Comparison of ENCODE assay signal across 8 cellular contexts in the genomic region with DNA sequence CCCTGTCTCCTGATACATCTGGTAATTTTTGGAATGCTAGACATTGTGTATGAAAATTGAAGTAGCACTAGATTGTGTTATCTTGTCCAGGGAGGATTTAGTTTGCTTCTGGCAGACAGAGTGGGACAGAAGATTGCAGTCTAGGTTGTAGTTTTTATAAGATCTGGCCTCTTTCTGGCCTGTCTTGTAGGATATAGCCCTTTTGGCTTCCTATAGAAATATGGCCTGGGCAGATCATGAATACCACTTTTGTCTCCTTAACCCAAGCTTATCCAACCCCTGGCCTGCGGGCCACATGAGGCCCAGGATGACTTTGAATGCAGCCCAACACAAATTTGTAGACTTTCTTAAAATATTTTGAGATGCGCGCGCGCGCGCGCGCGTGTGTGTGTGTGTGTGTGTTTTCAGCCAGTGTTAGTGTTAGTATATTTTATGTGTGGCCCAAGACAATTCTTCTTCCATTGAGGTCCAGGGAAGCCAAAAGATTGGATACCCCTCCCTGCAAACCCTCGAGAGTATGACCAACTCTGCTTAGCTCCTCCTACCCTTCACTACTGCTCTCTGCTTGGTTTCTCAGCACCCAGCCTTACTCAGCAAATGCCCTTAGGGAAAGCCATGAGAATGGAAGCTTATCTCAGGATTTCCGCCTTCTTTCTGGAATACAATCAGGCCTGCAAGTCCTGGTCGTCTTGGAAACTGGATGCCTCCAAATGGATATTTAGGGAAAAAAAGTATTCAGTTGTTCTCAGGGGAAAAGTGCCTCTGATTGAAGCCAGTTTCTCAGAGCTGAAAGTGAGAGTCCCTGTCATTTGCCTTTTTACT. TPM values are rescaled to one million over a fixed set of nuclear protein-coding genes. Genes with fewer than 3 reads are reported as not detected.
DNase-seq lines count a peak whose midpoint lies in the region; ATAC-seq, FAIRE-seq and TF ChIP-seq lines count a peak whose summit lies in the region.

No MANE protein-coding gene starts in this region.

- SMC1A ChIA-PET in GM12878 (lab: Charles Lee; ENCODE audit: uncharacterized antibody, unreplicated experiment): interaction anchor here (0.8 to 2.0 kb wide), 9 partner anchors 11 to 136 kb away, joined by 3 to 7 read pairs (median 4); no protein-coding TSS in a partner anchor

- peaks cover 93% of the 10 kb centered on the region for H3K79me2 ChIP-seq in GM12878 (ENCODE audit: control insufficient read depth, insufficient read depth, low read length)

- ATAC-seq in GM12878 (peak; percentile 27; the same call in 2 of the 3 replicates), left lobe of liver (peak; percentile 58), GM21528 (IDR thresholded peaks at IDR 0.05; ENCODE audit: low FRiP score, unreplicated experiment) (no peak), GM19463 (IDR thresholded peaks at IDR 0.05; ENCODE audit: unreplicated experiment) (no peak)

- peak; percentile 92 for DNase-seq in EL
- peak; percentile 79 for DNase-seq in HPDE6-E6E7 (ENCODE audit: extremely low spot score)
- no peak for DNase-seq in GM12878 (ENCODE audit: low read depth, low spot score)
- DNase-seq in left lobe of liver (ENCODE audit: low spot score): no peak
- no peak for DNase-seq in activated naive CD4-positive, alpha-beta T cell treated with anti-CD3 and anti-CD28 coated beads for 36 hours
- no peak for DNase-seq in occipital lobe (lab: John Stamatoyannopoulos, UW)

- peaks cover 26% of the 10 kb centered on the region for H3K4me1 Mint-ChIP-seq in activated naive CD4-positive, alpha-beta T cell treated with anti-CD3 and anti-CD28 coated beads for 36 hours (ENCODE audit: low read depth)

- in situ Hi-C loops in GM12878 (cut with MboI): no loop called here

- no peak for TF ChIP-seq EP300 in GM12878 (IDR thresholded peaks at IDR 0.05; ENCODE audit: borderline replicate concordance in 1 of 2, control insufficient read depth in 1 of 2, low read depth in 2 of 2, low read length in 2 of 2)

- RAD21 ChIA-PET in GM12878 (lab: Charles Lee; ENCODE audit: unreplicated experiment): interaction anchor here (0.6 to 4.5 kb wide), 9 partner anchors 12 to 101 kb away, joined by 3 to 19 read pairs (median 3); partner anchors contain the start of gene ANKRD33B

- H3K4me1 ChIP-seq in GM12878 (ENCODE audit: control insufficient read depth, insufficient read depth, low read length): peaks cover 79% of the 10 kb centered on the region

- peaks cover 6% of the 10 kb centered on the region for H3K9me3 Mint-ChIP-seq in activated naive CD4-positive, alpha-beta T cell treated with anti-CD3 and anti-CD28 coated beads for 36 hours

- POLR2A ChIA-PET in GM12878 (lab: Charles Lee): interaction anchor here (0.7 to 1.3 kb wide), 4 partner anchors 10 to 316 kb away, joined by 3 to 4 read pairs (median 4); no protein-coding TSS in a partner anchor

- FAIRE-seq in GM12878 (lab: Jason Lieb, UNC): no peak

- peak overlapping the region; percentile 0; the same call in 1 of the 2 replicates for H3K9ac ChIP-seq in GM12878 (ENCODE audit: control insufficient read depth, insufficient read depth, low read length)

- no peaks in the 10 kb centered on the region for H4K20me1 ChIP-seq in GM12878 (ENCODE audit: control insufficient read depth, insufficient read depth)

- H3K27ac Mint-ChIP-seq in activated naive CD4-positive, alpha-beta T cell treated with anti-CD3 and anti-CD28 coated beads for 36 hours: no peak overlapping the region

- peak overlapping the region; percentile 49; the same call in 1 of the 2 replicates for H3K4me2 ChIP-seq in GM12878 (ENCODE audit: control insufficient read depth, insufficient read depth)

- peaks cover 3% of the 10 kb centered on the region for H3K36me3 Mint-ChIP-seq in activated naive CD4-positive, alpha-beta T cell treated with anti-CD3 and anti-CD28 coated beads for 36 hours (ENCODE audit: low read depth)

- 74% methylated on average over 13 of the region's 13 CpGs for WGBS in GM12878 (ENCODE audit: insufficient coverage, insufficient replicate concordance, low lambda C conversion rate, missing lambda C conversion rate)

- no peak overlapping the region for H3K4me3 Mint-ChIP-seq in activated naive CD4-positive, alpha-beta T cell treated with anti-CD3 and anti-CD28 coated beads for 36 hours

- CTCF ChIA-PET in GM12878 (lab: Yijun Ruan, JAX): interaction anchor here (1.4 to 3.0 kb wide), 3 partner anchors 14 to 37 kb away, joined by 3 to 22 read pairs (median 9); no protein-coding TSS in a partner anchor
- CTCF ChIA-PET in activated naive CD4-positive, alpha-beta T cell treated with anti-CD3 and anti-CD28 coated beads for 36 hours (lab: Charles Lee): interaction anchor here (0.7 to 1.1 kb wide), 3 partner anchors 32 to 566 kb away, joined by 3 read pairs; no protein-coding TSS in a partner anchor

- intact Hi-C loops in GM12878 (cut with micrococcal nuclease; ENCODE audit: unreplicated experiment): no loop called here
- intact Hi-C loops in activated naive CD4-positive, alpha-beta T cell treated with anti-CD3 and anti-CD28 coated beads for 36 hours (cut with micrococcal nuclease): no loop called here

- no peak for TF ChIP-seq RAD21 in GM12878 (IDR thresholded peaks at IDR 0.05; ENCODE audit: insufficient read depth, low read depth, low read length)

- H2AFZ ChIP-seq in GM12878 (ENCODE audit: control insufficient read depth, low read depth, low read length): no peak overlapping the region

- H3K36me3 ChIP-seq in GM12878 (ENCODE audit: control insufficient read depth in 2 of 2, insufficient read depth in 2 of 2, low read length in 1 of 2): peaks cover 3 to 6% of the 10 kb centered on the region in 2 experiments; a peak in 3 of 4 replicates

- H3K9me3 ChIP-seq in GM12878 (replicated peaks; ENCODE audit: control insufficient read depth, insufficient read depth, low read length): no peaks in the 10 kb centered on the region; the same call in 2 of the 3 replicates

- H3K27ac ChIP-seq in GM12878 (ENCODE audit: control insufficient read depth, insufficient read depth): peak overlapping the region; percentile 28

- no peak for TF ChIP-seq CTCF in GM12878 (IDR thresholded peaks at IDR 0.05 in 2 of 3, conservative IDR thresholded peaks at IDR 0.05 in 1 of 3; ENCODE audit: control insufficient read depth in 2 of 3, extremely low read depth in 1 of 3, insufficient read depth in 1 of 3, low read depth in 3 of 3, low read length in 3 of 3)

- peaks cover 36% of the 10 kb centered on the region for H3K27me3 Mint-ChIP-seq in activated naive CD4-positive, alpha-beta T cell treated with anti-CD3 and anti-CD28 coated beads for 36 hours (ENCODE audit: low read depth)

- TF ChIP-seq POLR2A in GM12878 (IDR thresholded peaks at IDR 0.05; ENCODE audit: low read depth, low read length): no peak

- H3K4me3 ChIP-seq in GM12878: no peak overlapping the region

- H3K27me3 ChIP-seq in GM12878 (replicated peaks in 1 of 2; ENCODE audit: control insufficient read depth in 2 of 2, insufficient read depth in 2 of 2, low read length in 1 of 2): no peaks in the 10 kb centered on the region

- no TSS peak for BruUV-seq in GM12878 (replicated peaks; lab: Mats Ljungman, UMichigan)

TF ChIP-seq in GM12878, 131 proteins besides CTCF, POLR2A, EP300 and RAD21:
- TF ChIP-seq PAX5 (IDR thresholded peaks at IDR 0.05; ENCODE audit: borderline replicate concordance, low read depth, low read length) (no peak), MLLT1 (IDR thresholded peaks at IDR 0.05) (peak; percentile 75), CBX5 (IDR thresholded peaks at IDR 0.05; ENCODE audit: low read depth) (no peak)

RNA-seq across cellular contexts. Expression of gene ANKRD33B, which starts 26.6 kb away (rescaled TPM):
- 51.1 and 53.7 TPM in 2 replicates for total RNA-seq in GM12878 (2013; cell fraction: nucleolus; rRNA removed)
- total RNA-seq in GM12878 (2014; rRNA removed) (17.0 and 18.6 TPM in 2 replicates), GM12878 (2014; rRNA removed; fragmentation: Illumina TruSeq; extraction: Trizol) (20.3 and 20.4 TPM in 2 replicates), GM12878 (2021) (58.4 and 61.6 TPM in 2 replicates), left lobe of liver (0.45 TPM), occipital lobe (4.2 TPM)
- polyA plus RNA-seq in GM12878 (2011; ENCODE audit: low read depth): 12.2 TPM
- polyA plus RNA-seq in GM12878 (2011; rRNA removed) (11.0 and 12.7 TPM in 2 replicates), GM12878 (2014; fragmentation: Illumina TruSeq; extraction: Trizol) (22.7 and 27.0 TPM in 2 replicates), GM12878 (2014; fragmentation: Nextera tagmentation; extraction: Ambion mirVana) (1 to 10 TPM; 5.9 to 6.1 TPM), GM12878 (2014; rRNA removed) (19.6 and 20.7 TPM in 2 replicates), GM12878 (2016; fragmentation: Nextera tagmentation; extraction: Ambion mirVana) (1 to 10 TPM; 4.9 to 9.5 TPM)
- 16.9 and 17.7 TPM in 2 replicates for polyA plus RNA-seq in GM12878 (2011; cell fraction: cytosol; rRNA removed)
- 24.0 and 29.2 TPM in 2 replicates for polyA plus RNA-seq in GM12878 (2011; cell fraction: nucleus; rRNA removed)
- 19.6 TPM in 2 replicates for polyA plus RNA-seq in GM12878 (2012)
- 42.2 and 53.6 TPM in 2 replicates for polyA minus RNA-seq in GM12878 (2011; rRNA and poly(A)+ RNA removed)
- polyA minus RNA-seq in GM12878 (2011; cell fraction: cytosol; rRNA and poly(A)+ RNA removed): 28.3 and 29.6 TPM in 2 replicates
- polyA minus RNA-seq in GM12878 (2011; cell fraction: nucleus; rRNA and poly(A)+ RNA removed): 13.7 and 27.7 TPM in 2 replicates
- 1 to 10 TPM; 1.9 to 2.5 TPM for total RNA-seq in activated naive CD4-positive, alpha-beta T cell treated with anti-CD3 and anti-CD28 coated beads for 36 hours

Comparison
In these comparisons a context has a peak if more than half of its experiments do, and no peak if none do; other contexts are left out.
1. DNase-seq: peak in EL (single experiment) and HPDE6-E6E7 (single experiment); none in GM12878 (single experiment), left lobe of liver (single experiment), activated naive CD4-positive, alpha-beta T cell treated with anti-CD3 and anti-CD28 coated beads for 36 hours (single experiment) and occipital lobe (single experiment).
2. ATAC-seq: peak in GM12878 (single experiment) and left lobe of liver (single experiment); none in GM21528 (single experiment) and GM19463 (single experiment).